In genomic region chr19:6738726-6739389, GRCh38 we compare ENCODE assay signal across 7 cellular contexts. TPM values are rescaled to one million over a fixed set of nuclear protein-coding genes. Genes with fewer than 3 reads are reported as not detected.
A peak's percentile ranks its signal among the peaks of the same experiment; 100 is the strongest.
DNase-seq lines count a peak whose midpoint lies in the region; ATAC-seq, FAIRE-seq and TF ChIP-seq lines count a peak whose summit lies in the region.

No MANE protein-coding gene starts in this region.

- H3K4me3 ChIP-seq in HUES48 (ENCODE audit: low read depth, low read length) = peak overlapping the region; percentile 53
- H3K4me3 ChIP-seq in endothelial cell of umbilical vein (replicated peaks in 1 of 3; ENCODE audit: insufficient read depth in 1 of 3, low read depth in 1 of 3, low read length in 3 of 3) = peak overlapping the region in 2 of 3 experiments; percentile 3 to 16

- H3K27me3 Mint-ChIP-seq in activated B cell treated with CpG ODN at 0.5 μM for 24 hours (no peaks in the 10 kb centered on the region), neural crest cell (ENCODE audit: low read depth) (peaks cover 5% of the 10 kb centered on the region)

- H3K27ac Mint-ChIP-seq in activated B cell treated with CpG ODN at 0.5 μM for 24 hours (peak overlapping the region; percentile 96), neural crest cell (ENCODE audit: unreplicated experiment) (peak overlapping the region; percentile 95)

- no TSS peak for BruUV-seq in endothelial cell of umbilical vein (replicated peaks; lab: Mats Ljungman, UMichigan)

- no peak for ATAC-seq in activated B cell treated with CpG ODN at 0.5 μM for 24 hours (ENCODE audit: low read depth)
- no peak for ATAC-seq in HG02678 (IDR thresholded peaks at IDR 0.05; ENCODE audit: unreplicated experiment)
- ATAC-seq in HG02884 (IDR thresholded peaks at IDR 0.05; ENCODE audit: unreplicated experiment) = no peak

- H3K4me1 Mint-ChIP-seq in activated B cell treated with CpG ODN at 0.5 μM for 24 hours = peaks cover 44% of the 10 kb centered on the region
- H3K4me1 Mint-ChIP-seq in neural crest cell = peaks cover 57% of the 10 kb centered on the region

- no peak for TF ChIP-seq POLR2A in endothelial cell of umbilical vein (IDR thresholded peaks at IDR 0.05; ENCODE audit: low read depth, low read length)

- H3K27me3 ChIP-seq in HUES48 (ENCODE audit: control insufficient read depth, insufficient read depth, low read length) (no peaks in the 10 kb centered on the region), endothelial cell of umbilical vein (ENCODE audit: control insufficient read depth in 2 of 2, insufficient read depth in 2 of 2, low read length in 2 of 2) (no peaks in the 10 kb centered on the region)

- H3K9ac ChIP-seq in HUES48 (ENCODE audit: low read depth, low read length) (peak overlapping the region; percentile 41; the same call in 1 of the 2 replicates), endothelial cell of umbilical vein (replicated peaks; ENCODE audit: extremely low read depth, insufficient read depth, low read length) (peak overlapping the region; percentile 27)

- FAIRE-seq in endothelial cell of umbilical vein (lab: Jason Lieb, UNC) = peak; percentile 15

- peak overlapping the region; percentile 82 for H2AFZ ChIP-seq in endothelial cell of umbilical vein (ENCODE audit: low read depth, low read length)

- intact Hi-C loops in activated B cell treated with CpG ODN at 0.5 μM for 24 hours (cut with micrococcal nuclease) = loop anchor here (1.0 to 5.0 kb wide), 7 partner anchors 14 to 947 kb away; partner anchors contain the start of genes ARHGEF18 and DUS3L
- intact Hi-C loops in endothelial cell of umbilical vein (cut with micrococcal nuclease) = loop anchor here (1.0 to 10.0 kb wide), 9 partner anchors 14 to 367 kb away; partner anchors contain the start of genes ALKBH7, KHSRP, TNFSF14 and TNFSF9

- no peaks in the 10 kb centered on the region for H3K9me1 ChIP-seq in endothelial cell of umbilical vein (replicated peaks; ENCODE audit: control insufficient read depth, extremely low read depth, insufficient read depth, low read length)

- peak overlapping the region; percentile 92 for H3K27ac ChIP-seq in HUES48 (ENCODE audit: low read depth, low read length)
- H3K27ac ChIP-seq in endothelial cell of umbilical vein (ENCODE audit: insufficient read depth, low read depth, low read length) = peak overlapping the region; percentile 54

- no peaks in the 10 kb centered on the region for H4K20me1 ChIP-seq in endothelial cell of umbilical vein (replicated peaks; ENCODE audit: control insufficient read depth, extremely low read depth, insufficient read depth, low read length)

- no peaks in the 10 kb centered on the region for H3K9me3 ChIP-seq in HUES48 (ENCODE audit: control insufficient read depth, insufficient read depth, low read length)
- H3K9me3 ChIP-seq in endothelial cell of umbilical vein (replicated peaks; ENCODE audit: control insufficient read depth, insufficient read depth, low read length) = no peaks in the 10 kb centered on the region

- H3K79me2 ChIP-seq in endothelial cell of umbilical vein (ENCODE audit: control insufficient read depth, insufficient read depth, low read length) = peaks cover 33% of the 10 kb centered on the region

- H3K36me3 Mint-ChIP-seq in activated B cell treated with CpG ODN at 0.5 μM for 24 hours (ENCODE audit: low read depth) = peaks cover 40% of the 10 kb centered on the region
- no peaks in the 10 kb centered on the region for H3K36me3 Mint-ChIP-seq in neural crest cell (ENCODE audit: low read depth)

- H3K9me3 Mint-ChIP-seq in activated B cell treated with CpG ODN at 0.5 μM for 24 hours = no peaks in the 10 kb centered on the region
- no peaks in the 10 kb centered on the region for H3K9me3 Mint-ChIP-seq in neural crest cell

- peaks cover 40% of the 10 kb centered on the region for H3K4me1 ChIP-seq in HUES48 (ENCODE audit: control insufficient read depth, insufficient read depth, low read length)
- peaks cover 46% of the 10 kb centered on the region for H3K4me1 ChIP-seq in endothelial cell of umbilical vein (ENCODE audit: control insufficient read depth, extremely low read depth, insufficient read depth, low read length)

- H3K4me3 Mint-ChIP-seq in activated B cell treated with CpG ODN at 0.5 μM for 24 hours = peak overlapping the region; percentile 96
- peak overlapping the region; percentile 92 for H3K4me3 Mint-ChIP-seq in neural crest cell

- no peak for TF ChIP-seq CTCF in activated B cell treated with CpG ODN at 0.5 μM for 24 hours (IDR thresholded peaks at IDR 0.05)
- TF ChIP-seq CTCF in endothelial cell of umbilical vein (IDR thresholded peaks at IDR 0.05; ENCODE audit: extremely low read depth in 1 of 2, insufficient read depth in 1 of 2, low read depth in 1 of 2, low read length in 2 of 2) = no peak
- no peak for TF ChIP-seq CTCF in neural crest cell (conservative IDR thresholded peaks at IDR 0.05)

- CTCF ChIA-PET in activated B cell treated with CpG ODN at 0.5 μM for 24 hours (lab: Charles Lee) = interaction anchor here (0.5 to 4.5 kb wide), 14 partner anchors 8 to 222 kb away, joined by 3 to 83 read pairs (median 6); partner anchors contain the start of gene VAV1
- CTCF ChIA-PET in endothelial cell of umbilical vein (lab: Charles Lee) = interaction anchor here (0.6 to 6.2 kb wide), 12 partner anchors 11 to 222 kb away, joined by 3 to 179 read pairs (median 5); partner anchors contain the start of gene VAV1

- H3K36me3 ChIP-seq in HUES48 (ENCODE audit: control insufficient read depth, insufficient read depth, low read length) (peaks cover 15% of the 10 kb centered on the region), endothelial cell of umbilical vein (ENCODE audit: control insufficient read depth in 2 of 2, extremely low read depth in 1 of 2, insufficient read depth in 2 of 2, low read length in 2 of 2) (peaks cover 0 to 5% of the 10 kb centered on the region in 2 experiments)

- peak; percentile 27 for DNase-seq in activated B cell treated with CpG ODN at 0.5 μM for 24 hours
- DNase-seq in endothelial cell of umbilical vein (ENCODE audit: low read depth, low spot score) = no peak
- DNase-seq in neural crest cell (ENCODE audit: low read depth, low spot score) = no peak
- no peak for DNase-seq in NCI-H2107 treated with DMSO at 0.1 percent for 48 hours (lab: John Stamatoyannopoulos, UW; ENCODE audit: unreplicated experiment)

- dilution Hi-C loops in endothelial cell of umbilical vein (cut with MboI; ENCODE audit: extremely low pct_ligation_motif_present, low sequenced_read_pairs) = no loop called here

- H3K4me2 ChIP-seq in endothelial cell of umbilical vein (ENCODE audit: insufficient read depth, low read length) = peak overlapping the region; percentile 75

- POLR2A ChIA-PET in activated B cell treated with CpG ODN at 0.5 μM for 24 hours (lab: Charles Lee) = interaction anchor here (0.6 to 6.9 kb wide), 16 partner anchors 10 to 377 kb away, joined by 3 to 81 read pairs (median 4); partner anchors contain the start of genes CLPP and VAV1
- POLR2A ChIA-PET in endothelial cell of umbilical vein (lab: Charles Lee) = interaction anchor here (1.1 kb wide), 1 partner anchor 125 kb away, joined by 3 read pairs; no protein-coding TSS in a partner anchor

RNA-seq across cellular contexts. Expression of gene TRIP10, which starts 0.6 kb away (rescaled TPM):
- total RNA-seq in activated B cell treated with CpG ODN at 0.5 μM for 24 hours (94.7 and 101 TPM in 2 replicates), endothelial cell of umbilical vein (65.7 and 69.3 TPM in 2 replicates), neural crest cell (19.0 and 20.6 TPM in 2 replicates)
- polyA plus RNA-seq in endothelial cell of umbilical vein = 26.3 and 28.4 TPM in 2 replicates
- polyA plus RNA-seq in endothelial cell of umbilical vein (2011; cell fraction: cytosol; rRNA removed) = 36.2 and 40.0 TPM in 2 replicates
- 175 and 176 TPM in 2 replicates for polyA plus RNA-seq in endothelial cell of umbilical vein (2011; cell fraction: nucleus; rRNA removed)
- 80.6 and 95.7 TPM in 2 replicates for polyA plus RNA-seq in endothelial cell of umbilical vein (2012)
- polyA minus RNA-seq in endothelial cell of umbilical vein = 21.6 and 38.2 TPM in 2 replicates
- polyA minus RNA-seq in endothelial cell of umbilical vein (2011; cell fraction: cytosol; rRNA and poly(A)+ RNA removed) = 22.0 TPM
- polyA minus RNA-seq in endothelial cell of umbilical vein (2011; cell fraction: nucleus; rRNA and poly(A)+ RNA removed) = 16.5 and 20.3 TPM in 2 replicates

RNA-seq across cellular contexts. Expression of gene GPR108, which starts 1.5 kb away (rescaled TPM):
- total RNA-seq in activated B cell treated with CpG ODN at 0.5 μM for 24 hours (53.5 and 55.6 TPM in 2 replicates), endothelial cell of umbilical vein (52.6 and 68.5 TPM in 2 replicates), neural crest cell (43.2 and 52.9 TPM in 2 replicates)
- polyA plus RNA-seq in endothelial cell of umbilical vein = 76.0 and 80.2 TPM in 2 replicates
- polyA plus RNA-seq in endothelial cell of umbilical vein (2011; cell fraction: cytosol; rRNA removed) = 50.5 and 54.3 TPM in 2 replicates
- polyA plus RNA-seq in endothelial cell of umbilical vein (2011; cell fraction: nucleus; rRNA removed) = 127 and 161 TPM in 2 replicates
- 46.1 and 52.6 TPM in 2 replicates for polyA plus RNA-seq in endothelial cell of umbilical vein (2012)
- polyA minus RNA-seq in endothelial cell of umbilical vein = 64.8 and 67.1 TPM in 2 replicates
- polyA minus RNA-seq in endothelial cell of umbilical vein (2011; cell fraction: cytosol; rRNA and poly(A)+ RNA removed) = 35.6 TPM
- polyA minus RNA-seq in endothelial cell of umbilical vein (2011; cell fraction: nucleus; rRNA and poly(A)+ RNA removed) = 23.1 and 35.2 TPM in 2 replicates

RNA-seq across cellular contexts. Expression of gene C3, which starts 18.4 kb away (rescaled TPM):
- total RNA-seq in activated B cell treated with CpG ODN at 0.5 μM for 24 hours (0.44 and 0.53 TPM in 2 replicates), endothelial cell of umbilical vein (not detected in 2 replicates), neural crest cell (0.37 TPM in 1 of 2 replicates, not detected in the other)
- 0.08 and 0.23 TPM in 2 replicates for polyA plus RNA-seq in endothelial cell of umbilical vein
- polyA plus RNA-seq in endothelial cell of umbilical vein (2011; cell fraction: cytosol; rRNA removed) = 0.34 TPM in 1 of 2 replicates, not detected in the other
- 0.26 and 0.50 TPM in 2 replicates for polyA plus RNA-seq in endothelial cell of umbilical vein (2011; cell fraction: nucleus; rRNA removed)
- 0.61 and 1.5 TPM in 2 replicates for polyA plus RNA-seq in endothelial cell of umbilical vein (2012)
- polyA minus RNA-seq in endothelial cell of umbilical vein = 1.3 and 8.9 TPM in 2 replicates
- 159 TPM for polyA minus RNA-seq in endothelial cell of umbilical vein (2011; cell fraction: cytosol; rRNA and poly(A)+ RNA removed)
- polyA minus RNA-seq in endothelial cell of umbilical vein (2011; cell fraction: nucleus; rRNA and poly(A)+ RNA removed) = 10.0 and 10.7 TPM in 2 replicates

RNA-seq across cellular contexts. Expression of gene SH2D3A, which starts 28.4 kb away (rescaled TPM):
- total RNA-seq in activated B cell treated with CpG ODN at 0.5 μM for 24 hours = 18.7 and 22.6 TPM in 2 replicates
- 0.53 TPM in 1 of 2 replicates, not detected in the other for total RNA-seq in endothelial cell of umbilical vein
- 0.04 and 0.06 TPM in 2 replicates for polyA plus RNA-seq in endothelial cell of umbilical vein
- 0.07 and 0.08 TPM in 2 replicates for polyA plus RNA-seq in endothelial cell of umbilical vein (2011; cell fraction: cytosol; rRNA removed)
- polyA plus RNA-seq in endothelial cell of umbilical vein (2011; cell fraction: nucleus; rRNA removed) = 0.40 and 0.45 TPM in 2 replicates
- 0.37 and 0.41 TPM in 2 replicates for polyA plus RNA-seq in endothelial cell of umbilical vein (2012)
- 1.1 TPM in 1 of 2 replicates, not detected in the other for polyA minus RNA-seq in endothelial cell of umbilical vein
- 11.0 TPM for polyA minus RNA-seq in endothelial cell of umbilical vein (2011; cell fraction: cytosol; rRNA and poly(A)+ RNA removed)
- polyA minus RNA-seq in endothelial cell of umbilical vein (2011; cell fraction: nucleus; rRNA and poly(A)+ RNA removed) = not detected in 2 replicates
- not detected in 2 replicates for total RNA-seq in neural crest cell

RNA-seq across cellular contexts. Expression of gene VAV1, which starts 33.6 kb away (rescaled TPM):
- total RNA-seq in activated B cell treated with CpG ODN at 0.5 μM for 24 hours = 105 and 121 TPM in 2 replicates
- not detected in 2 replicates for total RNA-seq in endothelial cell of umbilical vein
- not detected in 2 replicates for polyA plus RNA-seq in endothelial cell of umbilical vein
- not detected in 2 replicates for polyA plus RNA-seq in endothelial cell of umbilical vein (2011; cell fraction: cytosol; rRNA removed)
- not detected in 2 replicates for polyA plus RNA-seq in endothelial cell of umbilical vein (2011; cell fraction: nucleus; rRNA removed)
- not detected in 2 replicates for polyA plus RNA-seq in endothelial cell of umbilical vein (2012)
- polyA minus RNA-seq in endothelial cell of umbilical vein = 0.23 TPM in 1 of 2 replicates, not detected in the other
- not detected for polyA minus RNA-seq in endothelial cell of umbilical vein (2011; cell fraction: cytosol; rRNA and poly(A)+ RNA removed)
- not detected in 2 replicates for polyA minus RNA-seq in endothelial cell of umbilical vein (2011; cell fraction: nucleus; rRNA and poly(A)+ RNA removed)
- not detected in 2 replicates for total RNA-seq in neural crest cell
